1 cellular context compared by ENCODE assay signal in the genomic region with DNA sequence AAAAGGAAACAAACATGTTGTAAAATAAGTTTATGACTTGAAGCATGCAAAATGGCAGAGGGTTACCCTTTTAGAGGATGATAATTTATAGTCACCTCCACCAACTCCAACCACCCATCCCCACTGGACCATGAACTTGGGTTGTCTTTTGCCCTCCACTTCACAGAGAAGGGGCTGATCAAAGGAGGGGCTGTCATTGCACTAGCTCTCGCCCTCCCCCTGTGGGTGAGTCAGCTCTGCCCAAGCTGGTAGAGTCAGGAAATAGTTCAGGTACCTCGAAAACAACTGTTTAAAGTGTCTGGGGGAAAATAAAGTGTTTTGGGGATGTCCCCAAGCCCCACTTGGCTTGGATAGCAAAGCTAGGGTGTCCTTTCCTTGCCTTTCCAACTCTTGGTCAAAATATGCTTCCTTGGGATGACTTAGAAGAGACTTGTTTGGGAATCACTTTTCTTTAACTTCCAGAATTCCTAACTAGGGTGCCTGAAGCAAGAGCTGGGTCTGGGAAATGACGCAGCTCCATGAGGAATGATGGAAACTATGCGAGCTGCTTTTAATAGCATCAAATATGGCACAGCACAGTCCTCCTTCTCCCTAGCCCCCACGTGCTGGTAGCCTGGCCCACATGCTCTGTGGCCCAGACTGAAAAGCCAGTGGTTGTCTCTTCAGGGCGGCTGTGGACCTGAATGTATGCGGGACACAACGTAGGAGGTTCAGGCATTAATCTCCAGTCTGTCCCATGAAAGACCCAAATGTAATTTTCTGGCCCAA.
TF ChIP-seq lines count a peak whose summit lies in the region.

No MANE protein-coding gene starts in this region.

TF ChIP-seq in HepG2, 621 proteins besides CTCF, POLR2A, EP300 and RAD21 (continued from another document and continues in another):
- TF ChIP-seq ARID5B (CRISPR knock-in tag; IDR thresholded peaks at IDR 0.05): peak; percentile 47
- TF ChIP-seq, protein P1, sequence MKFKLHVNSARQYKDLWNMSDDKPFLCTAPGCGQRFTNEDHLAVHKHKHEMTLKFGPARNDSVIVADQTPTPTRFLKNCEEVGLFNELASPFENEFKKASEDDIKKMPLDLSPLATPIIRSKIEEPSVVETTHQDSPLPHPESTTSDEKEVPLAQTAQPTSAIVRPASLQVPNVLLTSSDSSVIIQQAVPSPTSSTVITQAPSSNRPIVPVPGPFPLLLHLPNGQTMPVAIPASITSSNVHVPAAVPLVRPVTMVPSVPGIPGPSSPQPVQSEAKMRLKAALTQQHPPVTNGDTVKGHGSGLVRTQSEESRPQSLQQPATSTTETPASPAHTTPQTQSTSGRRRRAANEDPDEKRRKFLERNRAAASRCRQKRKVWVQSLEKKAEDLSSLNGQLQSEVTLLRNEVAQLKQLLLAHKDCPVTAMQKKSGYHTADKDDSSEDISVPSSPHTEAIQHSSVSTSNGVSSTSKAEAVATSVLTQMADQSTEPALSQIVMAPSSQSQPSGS (CRISPR knock-in tag; IDR thresholded peaks at IDR 0.05): peak; percentile 24; the same call in 1 of the 2 replicates
- no peak for TF ChIP-seq U2AF2 (IDR thresholded peaks at IDR 0.05; ENCODE audit: low read depth, low read length)
- peak; percentile 58; the same call in 1 of the 2 replicates for TF ChIP-seq SMC3 (IDR thresholded peaks at IDR 0.05; ENCODE audit: low read length)
- no peak for TF ChIP-seq RELA (CRISPR knock-in tag; IDR thresholded peaks at IDR 0.05)
- no peak for TF ChIP-seq TOE1 (CRISPR knock-in tag; IDR thresholded peaks at IDR 0.05)
- TF ChIP-seq KLF15 (CRISPR knock-in tag; IDR thresholded peaks at IDR 0.05; ENCODE audit: borderline replicate concordance): no peak
- TF ChIP-seq NFE2L1 (CRISPR knock-in tag; IDR thresholded peaks at IDR 0.05; ENCODE audit: borderline replicate concordance): no peak
- peak; percentile 44; the same call in 1 of the 2 replicates for TF ChIP-seq BCL6 (CRISPR knock-in tag; IDR thresholded peaks at IDR 0.05)
- no peak for TF ChIP-seq KLF6 (CRISPR knock-in tag; IDR thresholded peaks at IDR 0.05)
- TF ChIP-seq PRDM4 (CRISPR knock-in tag; IDR thresholded peaks at IDR 0.05; ENCODE audit: borderline replicate concordance): no peak
- TF ChIP-seq JUN (CRISPR knock-in tag; IDR thresholded peaks at IDR 0.05): peak; percentile 65; the same call in 1 of the 2 replicates
- peak; percentile 30; the same call in 1 of the 2 replicates for TF ChIP-seq ZMYM3 (CRISPR knock-in tag; IDR thresholded peaks at IDR 0.05)
- no peak for TF ChIP-seq CCAR2 (optimal IDR thresholded peaks at IDR 0.05; ENCODE audit: low read depth, low read length)
- peak; percentile 74 for TF ChIP-seq HNF4A (CRISPR knock-in tag; IDR thresholded peaks at IDR 0.05)
- peak; percentile 46; the same call in 1 of the 2 replicates for TF ChIP-seq EHMT2 (IDR thresholded peaks at IDR 0.05; ENCODE audit: borderline replicate concordance, low read depth, low read length)
- TF ChIP-seq ZNF367 (CRISPR knock-in tag; IDR thresholded peaks at IDR 0.05; ENCODE audit: borderline replicate concordance): no peak
- TF ChIP-seq ZNF292 (CRISPR knock-in tag; IDR thresholded peaks at IDR 0.05; ENCODE audit: borderline replicate concordance, low read depth): peak; percentile 17; the same call in 1 of the 2 replicates
- peak; percentile 23 for TF ChIP-seq CREM (IDR thresholded peaks at IDR 0.05)
- no peak for TF ChIP-seq CREM (CRISPR knock-in tag; IDR thresholded peaks at IDR 0.05)
- peak; percentile 73 for TF ChIP-seq SALL1 (CRISPR knock-in tag; IDR thresholded peaks at IDR 0.05)
- no peak for TF ChIP-seq YEATS2 (CRISPR knock-in tag; IDR thresholded peaks at IDR 0.05; ENCODE audit: borderline replicate concordance)
- no peak for TF ChIP-seq CHD2 (IDR thresholded peaks at IDR 0.05; ENCODE audit: low read depth, low read length)
- TF ChIP-seq EEA1 (CRISPR knock-in tag; IDR thresholded peaks at IDR 0.05; ENCODE audit: borderline replicate concordance): no peak
- TF ChIP-seq ZKSCAN5 (CRISPR knock-in tag; IDR thresholded peaks at IDR 0.05): peak; percentile 82; the same call in 1 of the 2 replicates
- no peak for TF ChIP-seq FOXO4 (CRISPR knock-in tag; conservative IDR thresholded peaks at IDR 0.05)
- peak; percentile 80 for TF ChIP-seq PATZ1 (CRISPR knock-in tag; IDR thresholded peaks at IDR 0.05)
- TF ChIP-seq ETV6 (CRISPR knock-in tag; conservative IDR thresholded peaks at IDR 0.05): no peak
- peak; percentile 18; the same call in 1 of the 2 replicates for TF ChIP-seq ZNF503 (CRISPR knock-in tag; IDR thresholded peaks at IDR 0.05)
- TF ChIP-seq ZBTB7B (CRISPR knock-in tag; IDR thresholded peaks at IDR 0.05): peak; percentile 58; the same call in 1 of the 2 replicates
- TF ChIP-seq RXRB (CRISPR knock-in tag; IDR thresholded peaks at IDR 0.05; ENCODE audit: borderline replicate concordance): no peak
- TF ChIP-seq DR1 (CRISPR knock-in tag; IDR thresholded peaks at IDR 0.05): no peak
- no peak for TF ChIP-seq CAMTA2 (CRISPR knock-in tag; IDR thresholded peaks at IDR 0.05; ENCODE audit: borderline replicate concordance)
- no peak for TF ChIP-seq ZNF556 (CRISPR knock-in tag; IDR thresholded peaks at IDR 0.05; ENCODE audit: borderline replicate concordance)
- peak; percentile 92 for TF ChIP-seq FOSL2 (CRISPR knock-in tag; IDR thresholded peaks at IDR 0.05)
- no peak for TF ChIP-seq NRL (CRISPR knock-in tag; IDR thresholded peaks at IDR 0.05; ENCODE audit: borderline replicate concordance)
- no peak for TF ChIP-seq BRD4 (CRISPR knock-in tag; IDR thresholded peaks at IDR 0.05)
- TF ChIP-seq HOMEZ (CRISPR knock-in tag; IDR thresholded peaks at IDR 0.05; ENCODE audit: low read depth): 0 out of 2 replicates have a peak, but pooled peaks have one; percentile 20
- TF ChIP-seq ISX (CRISPR knock-in tag; conservative IDR thresholded peaks at IDR 0.05): no peak
- no peak for TF ChIP-seq ZNF567 (CRISPR knock-in tag; IDR thresholded peaks at IDR 0.05; ENCODE audit: borderline replicate concordance)
- TF ChIP-seq ZNF644 (CRISPR knock-in tag; IDR thresholded peaks at IDR 0.05; ENCODE audit: low read depth): peak; percentile 72; the same call in 1 of the 2 replicates
